1 cellular context compared by ENCODE assay signal in the genomic region with DNA sequence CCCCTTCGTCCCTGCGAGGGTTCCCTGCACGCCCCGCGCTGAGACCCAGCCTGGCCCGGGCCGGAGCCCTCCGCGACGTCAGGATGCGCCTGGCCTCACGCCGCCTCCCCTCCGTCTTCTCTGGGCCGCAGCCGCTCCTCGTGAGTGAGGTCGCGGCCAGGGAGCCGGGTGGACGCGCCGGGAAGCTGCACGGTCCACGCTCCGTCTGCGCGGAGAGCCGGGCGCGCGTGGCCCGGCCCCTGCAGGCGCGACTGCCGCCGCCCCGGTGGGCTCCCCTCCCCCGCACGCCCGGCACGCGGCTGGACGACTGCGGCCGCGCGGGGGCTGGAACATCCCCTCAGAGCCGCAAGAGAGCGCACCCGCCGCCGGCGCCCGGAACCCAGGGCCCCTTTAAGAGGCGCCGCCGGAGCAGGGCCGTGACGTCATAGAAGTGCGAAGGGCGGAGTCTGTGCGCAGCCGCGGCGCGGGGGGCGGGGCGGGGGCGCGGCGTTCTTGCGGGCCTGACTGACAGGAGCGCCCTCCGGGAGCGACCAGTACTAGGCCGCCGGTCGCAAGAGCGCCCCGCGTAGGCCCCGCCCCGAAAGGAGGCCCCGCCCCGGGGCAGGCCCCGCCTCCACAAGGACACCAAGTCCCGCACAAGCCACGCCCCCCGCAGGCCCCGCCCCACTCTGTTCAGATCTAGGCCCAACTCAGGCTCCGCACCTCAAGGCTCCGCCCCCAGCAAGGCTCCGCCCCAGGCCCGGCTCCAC.
A peak's percentile ranks its signal among the peaks of the same experiment; 100 is the strongest.
TF ChIP-seq lines count a peak whose summit lies in the region.

No MANE protein-coding gene starts in this region.

TF ChIP-seq in HepG2, 621 proteins besides CTCF, POLR2A, EP300 and RAD21 (continued from another document and continues in another):
- TF ChIP-seq, protein P1, sequence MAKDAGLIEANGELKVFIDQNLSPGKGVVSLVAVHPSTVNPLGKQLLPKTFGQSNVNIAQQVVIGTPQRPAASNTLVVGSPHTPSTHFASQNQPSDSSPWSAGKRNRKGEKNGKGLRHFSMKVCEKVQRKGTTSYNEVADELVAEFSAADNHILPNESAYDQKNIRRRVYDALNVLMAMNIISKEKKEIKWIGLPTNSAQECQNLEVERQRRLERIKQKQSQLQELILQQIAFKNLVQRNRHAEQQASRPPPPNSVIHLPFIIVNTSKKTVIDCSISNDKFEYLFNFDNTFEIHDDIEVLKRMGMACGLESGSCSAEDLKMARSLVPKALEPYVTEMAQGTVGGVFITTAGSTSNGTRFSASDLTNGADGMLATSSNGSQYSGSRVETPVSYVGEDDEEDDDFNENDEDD (CRISPR knock-in tag; IDR thresholded peaks at IDR 0.05; ENCODE audit: borderline replicate concordance): no peak
- TF ChIP-seq, protein P2, sequence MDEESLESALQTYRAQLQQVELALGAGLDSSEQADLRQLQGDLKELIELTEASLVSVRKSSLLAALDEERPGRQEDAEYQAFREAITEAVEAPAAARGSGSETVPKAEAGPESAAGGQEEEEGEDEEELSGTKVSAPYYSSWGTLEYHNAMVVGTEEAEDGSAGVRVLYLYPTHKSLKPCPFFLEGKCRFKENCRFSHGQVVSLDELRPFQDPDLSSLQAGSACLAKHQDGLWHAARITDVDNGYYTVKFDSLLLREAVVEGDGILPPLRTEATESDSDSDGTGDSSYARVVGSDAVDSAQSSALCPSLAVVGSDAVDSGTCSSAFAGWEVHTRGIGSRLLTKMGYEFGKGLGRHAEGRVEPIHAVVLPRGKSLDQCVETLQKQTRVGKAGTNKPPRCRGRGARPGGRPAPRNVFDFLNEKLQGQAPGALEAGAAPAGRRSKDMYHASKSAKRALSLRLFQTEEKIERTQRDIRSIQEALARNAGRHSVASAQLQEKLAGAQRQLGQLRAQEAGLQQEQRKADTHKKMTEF (CRISPR knock-in tag; IDR thresholded peaks at IDR 0.05): peak; percentile 24; the same call in 1 of the 2 replicates
- no peak for TF ChIP-seq RXRB (CRISPR knock-in tag; IDR thresholded peaks at IDR 0.05; ENCODE audit: borderline replicate concordance)
- no peak for TF ChIP-seq ZSCAN12 (CRISPR knock-in tag; IDR thresholded peaks at IDR 0.05)
- TF ChIP-seq, protein P3, sequence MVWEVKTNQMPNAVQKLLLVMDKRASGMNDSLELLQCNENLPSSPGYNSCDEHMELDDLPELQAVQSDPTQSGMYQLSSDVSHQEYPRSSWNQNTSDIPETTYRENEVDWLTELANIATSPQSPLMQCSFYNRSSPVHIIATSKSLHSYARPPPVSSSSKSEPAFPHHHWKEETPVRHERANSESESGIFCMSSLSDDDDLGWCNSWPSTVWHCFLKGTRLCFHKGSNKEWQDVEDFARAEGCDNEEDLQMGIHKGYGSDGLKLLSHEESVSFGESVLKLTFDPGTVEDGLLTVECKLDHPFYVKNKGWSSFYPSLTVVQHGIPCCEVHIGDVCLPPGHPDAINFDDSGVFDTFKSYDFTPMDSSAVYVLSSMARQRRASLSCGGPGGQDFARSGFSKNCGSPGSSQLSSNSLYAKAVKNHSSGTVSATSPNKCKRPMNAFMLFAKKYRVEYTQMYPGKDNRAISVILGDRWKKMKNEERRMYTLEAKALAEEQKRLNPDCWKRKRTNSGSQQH (CRISPR knock-in tag; IDR thresholded peaks at IDR 0.05; ENCODE audit: low read depth): no peak
- no peak for TF ChIP-seq SP140L (CRISPR knock-in tag; IDR thresholded peaks at IDR 0.05; ENCODE audit: borderline replicate concordance)
- TF ChIP-seq SCMH1 (CRISPR knock-in tag; IDR thresholded peaks at IDR 0.05; ENCODE audit: borderline replicate concordance): no peak
- no peak for TF ChIP-seq RARG (CRISPR knock-in tag; IDR thresholded peaks at IDR 0.05; ENCODE audit: low read depth)
- TF ChIP-seq ZNF430 (CRISPR knock-in tag; IDR thresholded peaks at IDR 0.05): peak; percentile 86; the same call in 1 of the 2 replicates
- TF ChIP-seq, protein P4, sequence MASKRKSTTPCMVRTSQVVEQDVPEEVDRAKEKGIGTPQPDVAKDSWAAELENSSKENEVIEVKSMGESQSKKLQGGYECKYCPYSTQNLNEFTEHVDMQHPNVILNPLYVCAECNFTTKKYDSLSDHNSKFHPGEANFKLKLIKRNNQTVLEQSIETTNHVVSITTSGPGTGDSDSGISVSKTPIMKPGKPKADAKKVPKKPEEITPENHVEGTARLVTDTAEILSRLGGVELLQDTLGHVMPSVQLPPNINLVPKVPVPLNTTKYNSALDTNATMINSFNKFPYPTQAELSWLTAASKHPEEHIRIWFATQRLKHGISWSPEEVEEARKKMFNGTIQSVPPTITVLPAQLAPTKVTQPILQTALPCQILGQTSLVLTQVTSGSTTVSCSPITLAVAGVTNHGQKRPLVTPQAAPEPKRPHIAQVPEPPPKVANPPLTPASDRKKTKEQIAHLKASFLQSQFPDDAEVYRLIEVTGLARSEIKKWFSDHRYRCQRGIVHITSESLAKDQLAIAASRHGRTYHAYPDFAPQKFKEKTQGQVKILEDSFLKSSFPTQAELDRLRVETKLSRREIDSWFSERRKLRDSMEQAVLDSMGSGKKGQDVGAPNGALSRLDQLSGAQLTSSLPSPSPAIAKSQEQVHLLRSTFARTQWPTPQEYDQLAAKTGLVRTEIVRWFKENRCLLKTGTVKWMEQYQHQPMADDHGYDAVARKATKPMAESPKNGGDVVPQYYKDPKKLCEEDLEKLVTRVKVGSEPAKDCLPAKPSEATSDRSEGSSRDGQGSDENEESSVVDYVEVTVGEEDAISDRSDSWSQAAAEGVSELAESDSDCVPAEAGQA (IDR thresholded peaks at IDR 0.05; ENCODE audit: low read depth): peak; percentile 54; the same call in 1 of the 2 replicates
- TF ChIP-seq, protein P4 (CRISPR knock-in tag; IDR thresholded peaks at IDR 0.05; ENCODE audit: borderline replicate concordance): no peak
- TF ChIP-seq GATAD2A (CRISPR knock-in tag; IDR thresholded peaks at IDR 0.05): no peak
- TF ChIP-seq, protein P5, sequence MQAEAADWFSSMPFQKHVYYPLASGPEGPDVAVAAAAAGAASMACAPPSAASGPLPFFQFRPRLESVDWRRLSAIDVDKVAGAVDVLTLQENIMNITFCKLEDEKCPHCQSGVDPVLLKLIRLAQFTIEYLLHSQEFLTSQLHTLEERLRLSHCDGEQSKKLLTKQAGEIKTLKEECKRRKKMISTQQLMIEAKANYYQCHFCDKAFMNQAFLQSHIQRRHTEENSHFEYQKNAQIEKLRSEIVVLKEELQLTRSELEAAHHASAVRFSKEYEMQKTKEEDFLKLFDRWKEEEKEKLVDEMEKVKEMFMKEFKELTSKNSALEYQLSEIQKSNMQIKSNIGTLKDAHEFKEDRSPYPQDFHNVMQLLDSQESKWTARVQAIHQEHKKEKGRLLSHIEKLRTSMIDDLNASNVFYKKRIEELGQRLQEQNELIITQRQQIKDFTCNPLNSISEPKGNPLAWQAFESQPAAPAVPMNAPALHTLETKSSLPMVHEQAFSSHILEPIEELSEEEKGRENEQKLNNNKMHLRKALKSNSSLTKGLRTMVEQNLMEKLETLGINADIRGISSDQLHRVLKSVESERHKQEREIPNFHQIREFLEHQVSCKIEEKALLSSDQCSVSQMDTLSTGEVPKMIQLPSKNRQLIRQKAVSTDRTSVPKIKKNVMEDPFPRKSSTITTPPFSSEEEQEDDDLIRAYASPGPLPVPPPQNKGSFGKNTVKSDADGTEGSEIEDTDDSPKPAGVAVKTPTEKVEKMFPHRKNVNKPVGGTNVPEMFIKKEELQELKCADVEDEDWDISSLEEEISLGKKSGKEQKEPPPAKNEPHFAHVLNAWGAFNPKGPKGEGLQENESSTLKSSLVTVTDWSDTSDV (CRISPR knock-in tag; IDR thresholded peaks at IDR 0.05): no peak; the same call in 1 of the 2 replicates
- TF ChIP-seq ZNF331 (CRISPR knock-in tag; IDR thresholded peaks at IDR 0.05): 0 out of 2 replicates have a peak, but pooled peaks have one; percentile 17
- no peak for TF ChIP-seq ZNF746 (CRISPR knock-in tag; IDR thresholded peaks at IDR 0.05)
- TF ChIP-seq PHF21A (CRISPR knock-in tag; IDR thresholded peaks at IDR 0.05): no peak
- TF ChIP-seq MAZ (IDR thresholded peaks at IDR 0.05; ENCODE audit: borderline replicate concordance, low read depth, low read length): peak; percentile 61; the same call in 1 of the 2 replicates
- TF ChIP-seq MAZ (CRISPR knock-in tag; IDR thresholded peaks at IDR 0.05; ENCODE audit: low read depth): peak; percentile 95
- TF ChIP-seq ZSCAN20 (CRISPR knock-in tag; IDR thresholded peaks at IDR 0.05; ENCODE audit: borderline replicate concordance): peak; percentile 50; the same call in 1 of the 2 replicates
- no peak for TF ChIP-seq MATR3 (CRISPR knock-in tag; IDR thresholded peaks at IDR 0.05)
- TF ChIP-seq ZNF619 (CRISPR knock-in tag; IDR thresholded peaks at IDR 0.05): no peak
- no peak for TF ChIP-seq RXRA (CRISPR knock-in tag; IDR thresholded peaks at IDR 0.05)
- no peak; the same call in 1 of the 2 replicates for TF ChIP-seq HOXD1 (CRISPR knock-in tag; IDR thresholded peaks at IDR 0.05)
- TF ChIP-seq, protein P6, sequence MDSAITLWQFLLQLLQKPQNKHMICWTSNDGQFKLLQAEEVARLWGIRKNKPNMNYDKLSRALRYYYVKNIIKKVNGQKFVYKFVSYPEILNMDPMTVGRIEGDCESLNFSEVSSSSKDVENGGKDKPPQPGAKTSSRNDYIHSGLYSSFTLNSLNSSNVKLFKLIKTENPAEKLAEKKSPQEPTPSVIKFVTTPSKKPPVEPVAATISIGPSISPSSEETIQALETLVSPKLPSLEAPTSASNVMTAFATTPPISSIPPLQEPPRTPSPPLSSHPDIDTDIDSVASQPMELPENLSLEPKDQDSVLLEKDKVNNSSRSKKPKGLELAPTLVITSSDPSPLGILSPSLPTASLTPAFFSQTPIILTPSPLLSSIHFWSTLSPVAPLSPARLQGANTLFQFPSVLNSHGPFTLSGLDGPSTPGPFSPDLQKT (CRISPR knock-in tag; IDR thresholded peaks at IDR 0.05; ENCODE audit: borderline replicate concordance): no peak
- no peak for TF ChIP-seq PITX1 (CRISPR knock-in tag; IDR thresholded peaks at IDR 0.05)
- no peak; the same call in 1 of the 2 replicates for TF ChIP-seq ZFYVE20 (CRISPR knock-in tag; IDR thresholded peaks at IDR 0.05; ENCODE audit: borderline replicate concordance, low read depth)
- TF ChIP-seq MEIS2 (CRISPR knock-in tag; IDR thresholded peaks at IDR 0.05): no peak; the same call in none of the 2 replicates
- TF ChIP-seq SMYD3 (CRISPR knock-in tag; IDR thresholded peaks at IDR 0.05): no peak
- no peak for TF ChIP-seq ZNF230 (CRISPR knock-in tag; IDR thresholded peaks at IDR 0.05)
- no peak for TF ChIP-seq TSC22D2 (CRISPR knock-in tag; IDR thresholded peaks at IDR 0.05; ENCODE audit: borderline replicate concordance)
- TF ChIP-seq, protein P7, sequence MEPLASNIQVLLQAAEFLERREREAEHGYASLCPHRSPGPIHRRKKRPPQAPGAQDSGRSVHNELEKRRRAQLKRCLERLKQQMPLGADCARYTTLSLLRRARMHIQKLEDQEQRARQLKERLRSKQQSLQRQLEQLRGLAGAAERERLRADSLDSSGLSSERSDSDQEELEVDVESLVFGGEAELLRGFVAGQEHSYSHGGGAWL (CRISPR knock-in tag; IDR thresholded peaks at IDR 0.05): peak; percentile 31
- TF ChIP-seq POLR2G (IDR thresholded peaks at IDR 0.05; ENCODE audit: low read depth, low read length): peak; percentile 75
- no peak for TF ChIP-seq MBD4 (IDR thresholded peaks at IDR 0.05; ENCODE audit: borderline replicate concordance, low read length)
- no peak for TF ChIP-seq REL (CRISPR knock-in tag; conservative IDR thresholded peaks at IDR 0.05)
- TF ChIP-seq, protein P8, sequence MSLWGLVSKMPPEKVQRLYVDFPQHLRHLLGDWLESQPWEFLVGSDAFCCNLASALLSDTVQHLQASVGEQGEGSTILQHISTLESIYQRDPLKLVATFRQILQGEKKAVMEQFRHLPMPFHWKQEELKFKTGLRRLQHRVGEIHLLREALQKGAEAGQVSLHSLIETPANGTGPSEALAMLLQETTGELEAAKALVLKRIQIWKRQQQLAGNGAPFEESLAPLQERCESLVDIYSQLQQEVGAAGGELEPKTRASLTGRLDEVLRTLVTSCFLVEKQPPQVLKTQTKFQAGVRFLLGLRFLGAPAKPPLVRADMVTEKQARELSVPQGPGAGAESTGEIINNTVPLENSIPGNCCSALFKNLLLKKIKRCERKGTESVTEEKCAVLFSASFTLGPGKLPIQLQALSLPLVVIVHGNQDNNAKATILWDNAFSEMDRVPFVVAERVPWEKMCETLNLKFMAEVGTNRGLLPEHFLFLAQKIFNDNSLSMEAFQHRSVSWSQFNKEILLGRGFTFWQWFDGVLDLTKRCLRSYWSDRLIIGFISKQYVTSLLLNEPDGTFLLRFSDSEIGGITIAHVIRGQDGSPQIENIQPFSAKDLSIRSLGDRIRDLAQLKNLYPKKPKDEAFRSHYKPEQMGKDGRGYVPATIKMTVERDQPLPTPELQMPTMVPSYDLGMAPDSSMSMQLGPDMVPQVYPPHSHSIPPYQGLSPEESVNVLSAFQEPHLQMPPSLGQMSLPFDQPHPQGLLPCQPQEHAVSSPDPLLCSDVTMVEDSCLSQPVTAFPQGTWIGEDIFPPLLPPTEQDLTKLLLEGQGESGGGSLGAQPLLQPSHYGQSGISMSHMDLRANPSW (CRISPR knock-in tag; IDR thresholded peaks at IDR 0.05; ENCODE audit: borderline replicate concordance): no peak
- TF ChIP-seq ZNF569 (CRISPR knock-in tag; IDR thresholded peaks at IDR 0.05; ENCODE audit: borderline replicate concordance): no peak
- TF ChIP-seq ZNF3 (CRISPR knock-in tag; IDR thresholded peaks at IDR 0.05): no peak
- no peak for TF ChIP-seq ZNF790 (CRISPR knock-in tag; IDR thresholded peaks at IDR 0.05; ENCODE audit: borderline replicate concordance)
- no peak for TF ChIP-seq RFXANK (CRISPR knock-in tag; IDR thresholded peaks at IDR 0.05)
- TF ChIP-seq, protein P9, sequence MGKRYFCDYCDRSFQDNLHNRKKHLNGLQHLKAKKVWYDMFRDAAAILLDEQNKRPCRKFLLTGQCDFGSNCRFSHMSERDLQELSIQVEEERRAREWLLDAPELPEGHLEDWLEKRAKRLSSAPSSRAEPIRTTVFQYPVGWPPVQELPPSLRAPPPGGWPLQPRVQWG (CRISPR knock-in tag; IDR thresholded peaks at IDR 0.05; ENCODE audit: borderline replicate concordance, low read depth): no peak
